Comparison of ENCODE assay signal across 12 cellular contexts in genomic region chr1:18110968-18111367, GRCh38. TPM values are rescaled to one million over a fixed set of nuclear protein-coding genes. Genes with fewer than 3 reads are reported as not detected.
A peak's percentile ranks its signal among the peaks of the same experiment; 100 is the strongest.
DNase-seq lines count a peak whose midpoint lies in the region; ATAC-seq and TF ChIP-seq lines count a peak whose summit lies in the region.
"Had no signal": no experiment of that assay in that cellular context is flagged by ENCODE, and none has a peak within 500 bp of the region (broad histone marks: within the 10 kb centered on the region; RNA-seq: fewer than 3 reads in every experiment).

No MANE protein-coding gene starts in this region.

- no peaks in the 10 kb centered on the region for H3K36me3 Mint-ChIP-seq in nephron progenitor cell (ENCODE audit: low read depth)

- no peak overlapping the region for H3K9ac ChIP-seq in HUES6 (ENCODE audit: low read length)

- H3K9me3 Mint-ChIP-seq in nephron progenitor cell = no peaks in the 10 kb centered on the region
- H3K9me3 Mint-ChIP-seq: activated T-helper 1 cell treated with anti-CD3 and anti-CD28 coated beads, Interleukin-12 subunit alpha, Interleukin-12 subunit beta, Interleukin-2, Interleukin-4 antibody, amounts not matched to agents 30 ng/mL and 10 ng/mL and 1 ng/mL, durations not matched to agents 14 hours and 24 hours and 36 hours had no signal

- H3K27ac ChIP-seq in A673 (ENCODE audit: low read depth, low read length, poor library complexity, severe bottlenecking) = no peak overlapping the region
- no peak overlapping the region for H3K27ac ChIP-seq in HUES6 (ENCODE audit: low read depth, low read length)
- no peak overlapping the region for H3K27ac ChIP-seq in esophagus muscularis mucosa (replicated peaks in 1 of 4)
- H3K27ac ChIP-seq: C4-2B, HL-60 had no signal

- peak overlapping the region; percentile 30 for H3K4me3 Mint-ChIP-seq in nephron progenitor cell
- H3K4me3 Mint-ChIP-seq: activated T-helper 1 cell treated with anti-CD3 and anti-CD28 coated beads, Interleukin-12 subunit alpha, Interleukin-12 subunit beta, Interleukin-2, Interleukin-4 antibody, amounts not matched to agents 30 ng/mL and 10 ng/mL and 1 ng/mL, durations not matched to agents 14 hours and 24 hours and 36 hours had no signal

- peaks cover 20% of the 10 kb centered on the region for H3K4me1 Mint-ChIP-seq in nephron progenitor cell

- H3K36me3 ChIP-seq in A673 (ENCODE audit: insufficient read depth, low read length, poor library complexity, severe bottlenecking) = no peaks in the 10 kb centered on the region
- H3K36me3 ChIP-seq in HUES6 (ENCODE audit: control insufficient read depth, insufficient read depth, low read length) = no peaks in the 10 kb centered on the region
- H3K36me3 ChIP-seq in esophagus muscularis mucosa = no peaks in the 10 kb centered on the region

- intact Hi-C loops in A673 (cut with micrococcal nuclease; ENCODE audit: unreplicated experiment) (no loop called here), esophagus muscularis mucosa (cut with DNase I) (no loop called here)

- DNase-seq in A673 (ENCODE audit: low spot score) (peak; percentile 64), esophagus muscularis mucosa (ENCODE audit: extremely low spot score) (no peak), nephron progenitor cell (peak; percentile 34), retina (no peak), OCI-M2 (lab: John Stamatoyannopoulos, UW; ENCODE audit: unreplicated experiment) (no peak)
- DNase-seq in stimulated activated naive CD4-positive, alpha-beta T cell (lab: John Stamatoyannopoulos, UW) = no peak

- no peak for TF ChIP-seq EP300 in esophagus muscularis mucosa (IDR thresholded peaks at IDR 0.05)

- CTCF ChIA-PET in A673 (lab: Charles Lee) = no interaction called here

- TF ChIP-seq POLR2A in esophagus muscularis mucosa (IDR thresholded peaks at IDR 0.05; ENCODE audit: low read depth) = no peak

- no peak for ATAC-seq in GM21786 (IDR thresholded peaks at IDR 0.05; ENCODE audit: unreplicated experiment)

- H3K4me1 ChIP-seq in A673 (ENCODE audit: insufficient read depth, low read length, poor library complexity, severe bottlenecking) = peaks cover 32% of the 10 kb centered on the region
- peaks cover 36% of the 10 kb centered on the region for H3K4me1 ChIP-seq in HUES6 (ENCODE audit: control insufficient read depth, insufficient read depth, low read length)
- H3K4me1 ChIP-seq in esophagus muscularis mucosa = peaks cover 14 to 46% (median 41%) of the 10 kb centered on the region in 4 donors

- H3K4me3 ChIP-seq in A673 (ENCODE audit: low read depth, low read length, poor library complexity, severe bottlenecking) (peak overlapping the region; percentile 36), HUES6 (ENCODE audit: low read depth, low read length) (peak overlapping the region; percentile 59), esophagus muscularis mucosa (peak overlapping the region; percentile 28 to 47 (median 36))

- H3K27me3 Mint-ChIP-seq in nephron progenitor cell (ENCODE audit: low read depth, poor library complexity) = peaks cover 96% of the 10 kb centered on the region

- H3K27me3 ChIP-seq in A673 (replicated peaks; ENCODE audit: insufficient read depth, low read depth, low read length, poor library complexity) (peaks cover 53% of the 10 kb centered on the region), HUES6 (ENCODE audit: control insufficient read depth, insufficient read depth, low read length) (peaks cover 91% of the 10 kb centered on the region), esophagus muscularis mucosa (peaks cover 0 to 98% (median 51%) of the 10 kb centered on the region in 4 donors)

- H3K27ac Mint-ChIP-seq in nephron progenitor cell = no peak overlapping the region
- H3K27ac Mint-ChIP-seq: activated T-helper 1 cell treated with anti-CD3 and anti-CD28 coated beads, Interleukin-12 subunit alpha, Interleukin-12 subunit beta, Interleukin-2, Interleukin-4 antibody, amounts not matched to agents 30 ng/mL and 10 ng/mL and 1 ng/mL, durations not matched to agents 14 hours and 24 hours and 36 hours had no signal

- 8% methylated on average over 10 of the region's 30 CpGs for WGBS in esophagus muscularis mucosa

- TF ChIP-seq CTCF in A673 (conservative IDR thresholded peaks at IDR 0.05; ENCODE audit: low read depth, low read length) (no peak), esophagus muscularis mucosa (IDR thresholded peaks at IDR 0.05) (no peak), nephron progenitor cell (IDR thresholded peaks at IDR 0.05) (no peak)

- no TSS peak for BruUV-seq in A673 (replicated peaks; lab: Mats Ljungman, UMichigan)

- H3K9me3 ChIP-seq in A673 (ENCODE audit: low read depth, low read length, poor library complexity, severe bottlenecking) (no peaks in the 10 kb centered on the region), HUES6 (ENCODE audit: control insufficient read depth, insufficient read depth, low read depth, low read length) (no peaks in the 10 kb centered on the region), esophagus muscularis mucosa (no peaks in the 10 kb centered on the region)

- POLR2A ChIA-PET in A673 (lab: Charles Lee; ENCODE audit: low non-redundant PET) = no interaction called here

RNA-seq across cellular contexts. Expression of gene IGSF21, which starts 3.4 kb away (rescaled TPM):
- total RNA-seq in A673 (2021) (3.2 and 4.1 TPM in 2 replicates), esophagus muscularis mucosa (1 to 10 TPM; 1.1 to 2.7 (median 1.2) TPM)
- total RNA-seq: activated T-helper 1 cell treated with anti-CD3 and anti-CD28 coated beads, Interleukin-12 subunit alpha, Interleukin-12 subunit beta, Interleukin-2, Interleukin-4 antibody, amounts not matched to agents 30 ng/mL and 10 ng/mL and 1 ng/mL, durations not matched to agents 14 hours and 24 hours and 36 hours; skeletal muscle tissue had no signal

Comparison
In these comparisons a context has a peak if more than half of its experiments do, and no peak if none do; other contexts are left out.
1. DNase-seq: peak in A673 (single experiment) and nephron progenitor cell (single experiment); none in esophagus muscularis mucosa (single experiment), retina (single experiment), OCI-M2 (single experiment) and stimulated activated naive CD4-positive, alpha-beta T cell (0 of 6).
2. Peak in every context shown above with its lines, with median percentiles within 50 percentile points of each other: H3K4me3 ChIP-seq.